Comparison of ENCODE assay signal across 1 cellular context in genomic region chr11:19442554-19442910, GRCh38.
TF ChIP-seq lines count a peak whose summit lies in the region.

No MANE protein-coding gene starts in this region.

TF ChIP-seq in H1, 55 proteins besides CTCF, POLR2A, EP300 and RAD21:
- TF ChIP-seq POU5F1 (IDR thresholded peaks at IDR 0.05; ENCODE audit: low read depth, low read length) (no peak), TCF12 (IDR thresholded peaks at IDR 0.05; ENCODE audit: low read depth, low read length) (no peak), KDM1A (IDR thresholded peaks at IDR 0.05; ENCODE audit: borderline replicate concordance, low read length) (no peak), NANOG (IDR thresholded peaks at IDR 0.05; ENCODE audit: insufficient read depth, low read depth, low read length, poor library complexity, severe bottlenecking) (no peak), GTF2F1 (IDR thresholded peaks at IDR 0.05; ENCODE audit: borderline replicate concordance, low read depth, low read length) (no peak), GABPA (IDR thresholded peaks at IDR 0.05; ENCODE audit: borderline replicate concordance, insufficient read depth, low read length) (no peak), PHF8 (conservative IDR thresholded peaks at IDR 0.05; ENCODE audit: low read depth, low read length) (no peak), SIN3A (conservative IDR thresholded peaks at IDR 0.05 in 1 of 2, IDR thresholded peaks at IDR 0.05 in 1 of 2; ENCODE audit: low read depth in 1 of 2, low read length in 2 of 2) (no peak), ZNF274 (IDR thresholded peaks at IDR 0.05; ENCODE audit: borderline replicate concordance, extremely low read depth, low read length) (no peak), CTBP2 (IDR thresholded peaks at IDR 0.05; ENCODE audit: borderline replicate concordance, insufficient read depth, insufficient read length, low read length) (no peak)
